Comparison of ENCODE assay signal across 19 cellular contexts in the genomic region with DNA sequence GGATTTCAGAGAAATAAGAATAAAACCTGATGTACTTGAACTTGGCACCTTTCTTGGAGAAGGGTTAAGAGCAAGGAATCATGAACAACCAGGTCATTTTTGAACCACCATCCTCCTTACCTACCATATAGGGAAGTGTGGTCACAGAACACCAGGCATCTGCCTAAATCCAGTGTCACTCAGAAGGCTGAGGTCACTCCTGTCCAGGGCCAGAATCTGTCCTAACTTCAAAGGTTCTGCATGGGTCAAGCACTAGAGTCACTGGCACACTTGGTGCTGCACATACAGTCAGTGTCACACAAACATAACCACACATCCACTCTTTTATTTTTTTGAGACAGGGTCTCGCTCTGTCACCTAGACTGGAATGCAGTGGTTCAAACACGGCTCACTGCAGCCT. TPM values are rescaled to one million over a fixed set of nuclear protein-coding genes. Genes with fewer than 3 reads are reported as not detected.
DNase-seq lines count a peak whose midpoint lies in the region; ATAC-seq and TF ChIP-seq lines count a peak whose summit lies in the region.
"Had no signal": no experiment of that assay in that cellular context is flagged by ENCODE, and none has a peak within 500 bp of the region (broad histone marks: within the 10 kb centered on the region; RNA-seq: fewer than 3 reads in every experiment).

No MANE protein-coding gene starts in this region.

- intact Hi-C loops in activated CD8-positive, alpha-beta T cell treated with anti-CD3 and anti-CD28 coated beads for 36 hours (cut with micrococcal nuclease), result no loop called here

- H3K36me3 ChIP-seq in CD8-positive, alpha-beta memory T cell (ENCODE audit: insufficient read depth, low read length), result no peaks in the 10 kb centered on the region
- H3K36me3 ChIP-seq in neural progenitor cell, result no peaks in the 10 kb centered on the region
- H3K36me3 ChIP-seq: lower lobe of right lung, spleen had no signal

- no peaks in the 10 kb centered on the region for H3K9me3 Mint-ChIP-seq in activated CD8-positive, alpha-beta T cell treated with anti-CD3 and anti-CD28 coated beads for 36 hours
- H3K9me3 Mint-ChIP-seq in activated CD8-positive, alpha-beta T cell treated with anti-CD3 and anti-CD28 coated beads, Interleukin-2, amount 10 ng/mL, durations not matched to agents 7 days and 5 days (ENCODE audit: insufficient read depth), result no peaks in the 10 kb centered on the region
- H3K9me3 Mint-ChIP-seq in CD8-positive, alpha-beta memory T cell, result no peaks in the 10 kb centered on the region
- peaks cover 3 to 13% (median 11%) of the 10 kb centered on the region in 5 experiments for H3K9me3 Mint-ChIP-seq in brain
- peaks cover 17% of the 10 kb centered on the region for H3K9me3 Mint-ChIP-seq in neural progenitor cell
- H3K9me3 Mint-ChIP-seq: activated T-helper 17 cell treated with anti-CD3 and anti-CD28 coated beads, Interleukin-2, amount 50 U/mL, for 72 hours; endodermal cell had no signal

- ATAC-seq in activated CD8-positive, alpha-beta T cell treated with anti-CD3 and anti-CD28 coated beads for 36 hours, result no peak
- no peak for ATAC-seq in activated CD8-positive, alpha-beta T cell treated with anti-CD3 and anti-CD28 coated beads, Interleukin-2, amount 10 ng/mL, durations not matched to agents 7 days and 5 days
- ATAC-seq: activated T-helper 17 cell treated with anti-CD3 and anti-CD28 coated beads, Interleukin-2, amount 50 U/mL, for 72 hours; lower lobe of right lung had no signal

- no peak overlapping the region for H2AFZ ChIP-seq in neural progenitor cell (replicated peaks)

- peaks cover 16% of the 10 kb centered on the region for H3K4me1 ChIP-seq in CD8-positive, alpha-beta memory T cell (ENCODE audit: insufficient read depth, low read length)
- no peaks in the 10 kb centered on the region for H3K4me1 ChIP-seq in neural progenitor cell
- H3K4me1 ChIP-seq: SJCRH30 had no signal

- peak overlapping the region; percentile 42 for H3K4me3 Mint-ChIP-seq in activated CD8-positive, alpha-beta T cell treated with anti-CD3 and anti-CD28 coated beads for 36 hours
- no peak overlapping the region for H3K4me3 Mint-ChIP-seq in activated CD8-positive, alpha-beta T cell treated with anti-CD3 and anti-CD28 coated beads, Interleukin-2, amount 10 ng/mL, durations not matched to agents 7 days and 5 days
- peak overlapping the region in 6 of 7 donors; percentile 23 to 54 (median 32) for H3K4me3 Mint-ChIP-seq in CD8-positive, alpha-beta memory T cell
- H3K4me3 Mint-ChIP-seq in brain (peak overlapping the region in 3 of 5 experiments; percentile 68 to 71 (median 68)), neural progenitor cell (peak overlapping the region; percentile 76)
- H3K4me3 Mint-ChIP-seq: activated T-helper 17 cell treated with anti-CD3 and anti-CD28 coated beads, Interleukin-2, amount 50 U/mL, for 72 hours; endodermal cell had no signal

- POLR2A ChIA-PET in activated CD8-positive, alpha-beta T cell treated with anti-CD3 and anti-CD28 coated beads for 36 hours (lab: Charles Lee), result no interaction called here
- POLR2A ChIA-PET in activated CD8-positive, alpha-beta T cell treated with anti-CD3 and anti-CD28 coated beads, Interleukin-2, amount 10 ng/mL, durations not matched to agents 7 days and 5 days (lab: Charles Lee), result no interaction called here
- POLR2A ChIA-PET in CD8-positive, alpha-beta memory T cell (lab: Charles Lee), result no interaction called here

- TF ChIP-seq CTCF in activated CD8-positive, alpha-beta T cell treated with anti-CD3 and anti-CD28 coated beads for 36 hours (IDR thresholded peaks at IDR 0.05), result no peak
- TF ChIP-seq CTCF in brain (conservative IDR thresholded peaks at IDR 0.05), result no peak
- TF ChIP-seq CTCF in neural progenitor cell (IDR thresholded peaks at IDR 0.05), result no peak

- H3K27me3 ChIP-seq in CD8-positive, alpha-beta memory T cell (ENCODE audit: insufficient read depth, low read length, poor library complexity, severe bottlenecking), result no peaks in the 10 kb centered on the region
- H3K27me3 ChIP-seq in neural progenitor cell, result no peaks in the 10 kb centered on the region
- H3K27me3 ChIP-seq: BLaER1, SJCRH30, spleen had no signal

- H3K79me2 ChIP-seq in neural progenitor cell (ENCODE audit: low read depth), result peaks cover 37% of the 10 kb centered on the region

- no peaks in the 10 kb centered on the region for H3K9me3 ChIP-seq in CD8-positive, alpha-beta memory T cell (ENCODE audit: low read length)
- H3K9me3 ChIP-seq in neural progenitor cell (ENCODE audit: low read depth), result no peaks in the 10 kb centered on the region
- H3K9me3 ChIP-seq: BLaER1, lower lobe of right lung, spleen had no signal

- H3K27ac ChIP-seq in CD8-positive, alpha-beta memory T cell (ENCODE audit: low read depth, low read length), result no peak overlapping the region
- H3K27ac ChIP-seq in neural progenitor cell, result no peak overlapping the region
- H3K27ac ChIP-seq: BLaER1, lower lobe of right lung, SJCRH30 had no signal

- peak overlapping the region; percentile 34 for H3K27ac Mint-ChIP-seq in activated CD8-positive, alpha-beta T cell treated with anti-CD3 and anti-CD28 coated beads for 36 hours
- H3K27ac Mint-ChIP-seq in activated CD8-positive, alpha-beta T cell treated with anti-CD3 and anti-CD28 coated beads, Interleukin-2, amount 10 ng/mL, durations not matched to agents 7 days and 5 days, result no peak overlapping the region
- peak overlapping the region in 4 of 8 donors; percentile 26 to 82 (median 58) for H3K27ac Mint-ChIP-seq in CD8-positive, alpha-beta memory T cell
- H3K27ac Mint-ChIP-seq in brain (peak overlapping the region in 1 of 5 experiments; percentile 73), neural progenitor cell (no peak overlapping the region)
- H3K27ac Mint-ChIP-seq: activated T-helper 17 cell treated with anti-CD3 and anti-CD28 coated beads, Interleukin-2, amount 50 U/mL, for 72 hours; endodermal cell had no signal

- no peaks in the 10 kb centered on the region for H3K27me3 Mint-ChIP-seq in activated CD8-positive, alpha-beta T cell treated with anti-CD3 and anti-CD28 coated beads for 36 hours
- H3K27me3 Mint-ChIP-seq in activated CD8-positive, alpha-beta T cell treated with anti-CD3 and anti-CD28 coated beads, Interleukin-2, amount 10 ng/mL, durations not matched to agents 7 days and 5 days (ENCODE audit: low read depth), result no peaks in the 10 kb centered on the region
- no peaks in the 10 kb centered on the region for H3K27me3 Mint-ChIP-seq in CD8-positive, alpha-beta memory T cell
- H3K27me3 Mint-ChIP-seq in brain (no peaks in the 10 kb centered on the region), neural progenitor cell (ENCODE audit: insufficient read depth, low read depth) (no peaks in the 10 kb centered on the region)
- H3K27me3 Mint-ChIP-seq: activated T-helper 17 cell treated with anti-CD3 and anti-CD28 coated beads, Interleukin-2, amount 50 U/mL, for 72 hours had no signal

- CTCF ChIA-PET in activated CD8-positive, alpha-beta T cell treated with anti-CD3 and anti-CD28 coated beads for 36 hours (lab: Charles Lee), result no interaction called here
- CTCF ChIA-PET in activated CD8-positive, alpha-beta T cell treated with anti-CD3 and anti-CD28 coated beads, Interleukin-2, amount 10 ng/mL, durations not matched to agents 7 days and 5 days (lab: Charles Lee), result no interaction called here
- CTCF ChIA-PET in CD8-positive, alpha-beta memory T cell (lab: Charles Lee), result no interaction called here

- H3K4me3 ChIP-seq in CD8-positive, alpha-beta memory T cell (ENCODE audit: low read length), result no peak overlapping the region
- no peak overlapping the region for H3K4me3 ChIP-seq in neural progenitor cell
- H3K4me3 ChIP-seq: SJCRH30 had no signal

- peaks cover 10% of the 10 kb centered on the region for H3K36me3 Mint-ChIP-seq in activated CD8-positive, alpha-beta T cell treated with anti-CD3 and anti-CD28 coated beads for 36 hours (ENCODE audit: low read depth)
- H3K36me3 Mint-ChIP-seq in activated CD8-positive, alpha-beta T cell treated with anti-CD3 and anti-CD28 coated beads, Interleukin-2, amount 10 ng/mL, durations not matched to agents 7 days and 5 days (ENCODE audit: low read depth), result peaks cover 6% of the 10 kb centered on the region
- peaks cover 0 to 4% (median 0%) of the 10 kb centered on the region in 3 donors for H3K36me3 Mint-ChIP-seq in CD8-positive, alpha-beta memory T cell
- peaks cover 24% of the 10 kb centered on the region for H3K36me3 Mint-ChIP-seq in brain
- peaks cover 14% of the 10 kb centered on the region for H3K36me3 Mint-ChIP-seq in neural progenitor cell

- no peak for DNase-seq in activated CD8-positive, alpha-beta T cell treated with anti-CD3 and anti-CD28 coated beads for 36 hours
- no peak for DNase-seq in activated CD8-positive, alpha-beta T cell treated with anti-CD3 and anti-CD28 coated beads, Interleukin-2, amount 10 ng/mL, durations not matched to agents 7 days and 5 days
- DNase-seq in CD8-positive, alpha-beta memory T cell, result no peak
- no peak for DNase-seq in neural progenitor cell (ENCODE audit: low spot score)
- DNase-seq in NK-92 (lab: John Stamatoyannopoulos, UW; ENCODE audit: unreplicated experiment), result no peak
- DNase-seq in NCI-H2029 treated with DMSO at 0.1 percent for 48 hours (lab: John Stamatoyannopoulos, UW), result no peak
- no peak for DNase-seq in HCEC 1CT
- DNase-seq: endodermal cell; kidney; lower lobe of right lung; NK-92 treated with Interleukin-12 subunit alpha and Interleukin-12 subunit beta, amount 100 ng/mL, for 24 hours; SJCRH30; spleen; stimulated activated CD4-positive, alpha-beta T cell treated with anti-CD3 and anti-CD28 coated beads, Interleukin-4, amount 100 ng/mL, for 4 hours; T-helper 2 cell; trophoblast cell had no signal

- peaks cover 12% of the 10 kb centered on the region for H4K20me1 ChIP-seq in neural progenitor cell (ENCODE audit: low read depth)

- H3K4me2 ChIP-seq in neural progenitor cell, result no peak overlapping the region

- H3F3A ChIP-seq in neural progenitor cell (ENCODE audit: low read depth), result peaks cover 7% of the 10 kb centered on the region

- peaks cover 14% of the 10 kb centered on the region for H3K4me1 Mint-ChIP-seq in activated CD8-positive, alpha-beta T cell treated with anti-CD3 and anti-CD28 coated beads for 36 hours (ENCODE audit: low read depth)
- H3K4me1 Mint-ChIP-seq in activated CD8-positive, alpha-beta T cell treated with anti-CD3 and anti-CD28 coated beads, Interleukin-2, amount 10 ng/mL, durations not matched to agents 7 days and 5 days (ENCODE audit: low read depth), result peaks cover 12% of the 10 kb centered on the region
- peaks cover 13 to 24% (median 18%) of the 10 kb centered on the region in 3 donors for H3K4me1 Mint-ChIP-seq in CD8-positive, alpha-beta memory T cell
- H3K4me1 Mint-ChIP-seq in brain (peaks cover 40% of the 10 kb centered on the region), neural progenitor cell (peaks cover 5% of the 10 kb centered on the region)

- no peak overlapping the region for H3K9ac ChIP-seq in neural progenitor cell

RNA-seq across cellular contexts. Expression of a gene that starts 1.6 kb away (rescaled TPM):
- total RNA-seq in activated CD8-positive, alpha-beta T cell treated with anti-CD3 and anti-CD28 coated beads for 36 hours, result 1 to 10 TPM; 1.3 to 1.6 TPM
- 1 to 10 TPM; 2.2 to 2.7 TPM for total RNA-seq in activated CD8-positive, alpha-beta T cell treated with anti-CD3 and anti-CD28 coated beads, Interleukin-2, amount 10 ng/mL, durations not matched to agents 7 days and 5 days
- total RNA-seq in CD8-positive, alpha-beta memory T cell, result 1 to 10 TPM; 2.1 to 2.5 TPM
- polyA plus RNA-seq in CD8-positive, alpha-beta memory T cell, result 6.4 TPM
- polyA plus RNA-seq in brain (ENCODE audit: insufficient read depth, low read depth, low replicate concordance), result 3.9 TPM
- 3.1 and 6.2 TPM in 2 replicates for total RNA-seq in neural progenitor cell (ENCODE audit: low replicate concordance)

RNA-seq across cellular contexts. Expression of a gene that starts 2.0 kb away (rescaled TPM):
- 100 to 1,000 TPM; 102 to 109 TPM for total RNA-seq in activated CD8-positive, alpha-beta T cell treated with anti-CD3 and anti-CD28 coated beads for 36 hours
- total RNA-seq in activated CD8-positive, alpha-beta T cell treated with anti-CD3 and anti-CD28 coated beads, Interleukin-2, amount 10 ng/mL, durations not matched to agents 7 days and 5 days, result 10 to 100 TPM; 61.7 to 63.8 TPM
- total RNA-seq in CD8-positive, alpha-beta memory T cell, result 100 to 1,000 TPM; 122 to 129 TPM
- polyA plus RNA-seq in CD8-positive, alpha-beta memory T cell, result 80.6 TPM
- 23.0 TPM for polyA plus RNA-seq in brain (ENCODE audit: insufficient read depth, low read depth, low replicate concordance)
- 167 and 282 TPM in 2 replicates for total RNA-seq in neural progenitor cell (ENCODE audit: low replicate concordance)
